Comparison of ENCODE assay signal across 13 cellular contexts in the genomic region with DNA sequence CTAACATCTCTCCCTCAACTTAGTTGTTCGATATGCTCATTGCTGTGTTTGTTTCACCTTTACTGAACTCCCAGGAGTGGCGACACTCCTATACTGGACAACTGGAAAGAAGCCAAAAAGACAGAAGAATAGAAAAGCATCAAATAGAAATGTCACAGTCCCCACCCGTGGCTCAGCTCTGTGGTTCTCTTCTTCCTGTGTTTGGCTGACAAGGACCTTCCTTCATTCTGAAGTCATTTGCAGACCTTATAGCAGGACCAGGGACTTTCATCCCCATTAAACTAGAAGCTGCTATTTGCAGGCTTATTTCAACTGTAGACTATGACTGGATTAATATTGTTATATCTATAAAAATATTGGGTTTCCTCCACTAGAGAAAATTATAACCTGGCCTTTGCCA.
A peak's percentile ranks its signal among the peaks of the same experiment; 100 is the strongest.
DNase-seq lines count a peak whose midpoint lies in the region; ATAC-seq lines count a peak whose summit lies in the region.
"Had no signal": no experiment of that assay in that cellular context is flagged by ENCODE, and none has a peak within 500 bp of the region (broad histone marks: within the 10 kb centered on the region; RNA-seq: fewer than 3 reads in every experiment).

No MANE protein-coding gene starts in this region.

- POLR2A ChIA-PET in activated naive CD8-positive, alpha-beta T cell treated with anti-CD3 and anti-CD28 coated beads, Interleukin-2, amount 10 ng/mL, durations not matched to agents 7 days and 5 days (lab: Charles Lee), result no interaction called here

- peak; percentile 9 for DNase-seq in NCI-H748 (lab: John Stamatoyannopoulos, UW; ENCODE audit: unreplicated experiment)
- DNase-seq in NCI-H748 treated with DMSO at 0.1 percent for 48 hours (lab: John Stamatoyannopoulos, UW), result no peak
- DNase-seq in activated naive CD8-positive, alpha-beta T cell treated with anti-CD3 and anti-CD28 coated beads, Interleukin-2, amount 10 ng/mL, durations not matched to agents 7 days and 5 days, result no peak
- no peak for DNase-seq in activated naive CD8-positive, alpha-beta T cell treated with anti-CD3 and anti-CD28 coated beads for 36 hours
- peak; percentile 12 for DNase-seq in NCI-H69 (lab: John Stamatoyannopoulos, UW)
- no peak for DNase-seq in HuH-7 (ENCODE audit: low spot score)
- no peak for DNase-seq in NCI-H2029 (lab: John Stamatoyannopoulos, UW)
- DNase-seq: 8988T, Calu3, DMS 273 treated with DMSO at 0.1 percent for 48 hours, GM23248 had no signal

- H3K27ac Mint-ChIP-seq in activated naive CD8-positive, alpha-beta T cell treated with anti-CD3 and anti-CD28 coated beads, Interleukin-2, amount 10 ng/mL, durations not matched to agents 7 days and 5 days, result peak overlapping the region; percentile 22
- no peak overlapping the region for H3K27ac Mint-ChIP-seq in activated naive CD8-positive, alpha-beta T cell treated with anti-CD3 and anti-CD28 coated beads for 36 hours
- H3K27ac Mint-ChIP-seq: CD4-positive, CD25-positive, alpha-beta regulatory T cell had no signal

- no peak overlapping the region for H3K4me3 Mint-ChIP-seq in activated naive CD8-positive, alpha-beta T cell treated with anti-CD3 and anti-CD28 coated beads, Interleukin-2, amount 10 ng/mL, durations not matched to agents 7 days and 5 days
- H3K4me3 Mint-ChIP-seq in activated naive CD8-positive, alpha-beta T cell treated with anti-CD3 and anti-CD28 coated beads for 36 hours, result no peak overlapping the region
- H3K4me3 Mint-ChIP-seq: CD4-positive, CD25-positive, alpha-beta regulatory T cell had no signal

- peaks cover 5% of the 10 kb centered on the region for H3K9me3 Mint-ChIP-seq in activated naive CD8-positive, alpha-beta T cell treated with anti-CD3 and anti-CD28 coated beads, Interleukin-2, amount 10 ng/mL, durations not matched to agents 7 days and 5 days
- H3K9me3 Mint-ChIP-seq in activated naive CD8-positive, alpha-beta T cell treated with anti-CD3 and anti-CD28 coated beads for 36 hours, result no peaks in the 10 kb centered on the region

- H3K36me3 Mint-ChIP-seq in activated naive CD8-positive, alpha-beta T cell treated with anti-CD3 and anti-CD28 coated beads, Interleukin-2, amount 10 ng/mL, durations not matched to agents 7 days and 5 days, result peaks cover 12% of the 10 kb centered on the region
- H3K36me3 Mint-ChIP-seq in activated naive CD8-positive, alpha-beta T cell treated with anti-CD3 and anti-CD28 coated beads for 36 hours, result no peaks in the 10 kb centered on the region
- H3K36me3 Mint-ChIP-seq: CD4-positive, CD25-positive, alpha-beta regulatory T cell had no signal

- H3K4me1 Mint-ChIP-seq in activated naive CD8-positive, alpha-beta T cell treated with anti-CD3 and anti-CD28 coated beads, Interleukin-2, amount 10 ng/mL, durations not matched to agents 7 days and 5 days, result peaks cover 6% of the 10 kb centered on the region
- H3K4me1 Mint-ChIP-seq in activated naive CD8-positive, alpha-beta T cell treated with anti-CD3 and anti-CD28 coated beads for 36 hours, result peaks cover 3% of the 10 kb centered on the region

- H3K27me3 Mint-ChIP-seq in activated naive CD8-positive, alpha-beta T cell treated with anti-CD3 and anti-CD28 coated beads, Interleukin-2, amount 10 ng/mL, durations not matched to agents 7 days and 5 days, result no peaks in the 10 kb centered on the region
- no peaks in the 10 kb centered on the region for H3K27me3 Mint-ChIP-seq in activated naive CD8-positive, alpha-beta T cell treated with anti-CD3 and anti-CD28 coated beads for 36 hours

- ATAC-seq in activated naive CD8-positive, alpha-beta T cell treated with anti-CD3 and anti-CD28 coated beads, Interleukin-2, amount 10 ng/mL, durations not matched to agents 7 days and 5 days (ENCODE audit: low read depth), result peak; percentile 56
- ATAC-seq: GM12878 had no signal

Comparison
In these comparisons a context has a peak if more than half of its experiments do, and no peak if none do; other contexts are left out.
1. DNase-seq: peak in NCI-H748 (single experiment) and NCI-H69 (single experiment); none in NCI-H748 treated with DMSO at 0.1 percent for 48 hours (single experiment), activated naive CD8-positive, alpha-beta T cell treated with anti-CD3 and anti-CD28 coated beads, Interleukin-2, amount 10 ng/mL, durations not matched to agents 7 days and 5 days (single experiment), activated naive CD8-positive, alpha-beta T cell treated with anti-CD3 and anti-CD28 coated beads for 36 hours (single experiment), HuH-7 (single experiment) and NCI-H2029 (single experiment).